15 cellular contexts compared by ENCODE assay signal in the genomic region with DNA sequence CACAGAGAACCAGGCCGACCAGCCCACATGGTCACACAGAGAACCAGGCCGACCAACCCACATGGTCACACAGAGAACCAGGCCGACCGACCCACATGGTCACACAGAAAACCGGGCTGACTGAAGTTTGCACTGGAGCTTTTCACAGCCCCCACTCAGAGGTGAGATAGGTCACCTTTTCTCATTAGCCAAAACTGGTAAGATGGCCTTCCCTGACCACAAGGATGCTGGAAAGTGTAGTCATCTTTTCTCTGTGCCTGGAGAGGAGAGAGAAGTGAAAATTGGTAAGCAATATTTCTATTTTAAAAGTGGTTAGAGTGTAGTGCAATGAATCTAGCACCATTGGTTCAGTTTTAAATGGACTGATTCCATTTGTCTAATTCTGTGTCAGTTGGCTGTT.
"Had no signal": no experiment of that assay in that cellular context is flagged by ENCODE, and none has a peak within 500 bp of the region (broad histone marks: within the 10 kb centered on the region; RNA-seq: fewer than 3 reads in every experiment).

No MANE protein-coding gene starts in this region.

- FAIRE-seq: TTC549 had no signal

- H3K27me3 ChIP-seq: breast epithelium, esophagus muscularis mucosa had no signal

- H3K4me3 ChIP-seq: breast epithelium, esophagus muscularis mucosa, lower lobe of right lung, psoas muscle, smooth muscle cell had no signal

- ATAC-seq: activated T-cell treated with anti-CD3 and anti-CD28 coated beads, Interleukin-2, amount 50 U/mL, for 72 hours; psoas muscle; sciatic nerve had no signal

- H3K9me3 ChIP-seq: breast epithelium, esophagus muscularis mucosa, lower lobe of right lung, psoas muscle had no signal

- H3K27ac ChIP-seq: breast epithelium, esophagus muscularis mucosa, lower lobe of right lung, psoas muscle had no signal

- H3K4me2 ChIP-seq: smooth muscle cell had no signal

- H3K36me3 ChIP-seq: breast epithelium, esophagus muscularis mucosa, lower lobe of right lung had no signal

- DNase-seq: activated CD4-positive, alpha-beta T cell treated with anti-CD3 and anti-CD28 coated beads, Interleukin-2, amount 50 U/mL, for 4 hours; activated effector memory CD4-positive, alpha-beta T cell treated with anti-CD3 and anti-CD28 coated beads, Interleukin-2, amount 50 U/mL, for 16 hours; activated naive CD4-positive, alpha-beta T cell treated with anti-CD3 and anti-CD28 coated beads, Interleukin-2, amount 50 U/mL, for 16 hours; activated T-cell treated with anti-CD3 and anti-CD28 coated beads, Interleukin-2, amount 50 U/mL, for 72 hours; aorta; effector CD8-positive, alpha-beta T cell; lower lobe of right lung; midbrain; psoas muscle; stimulated activated CD4-positive, alpha-beta T cell treated with anti-CD3 and anti-CD28 coated beads, Interleukin-4, amount 100 ng/mL, for 1 hour had no signal
